In genomic region chr10:133442191-133442966, GRCh38 we compare ENCODE assay signal across 12 cellular contexts.
DNase-seq lines count a peak whose midpoint lies in the region; ATAC-seq and TF ChIP-seq lines count a peak whose summit lies in the region.
"Had no signal": no experiment of that assay in that cellular context is flagged by ENCODE, and none has a peak within 500 bp of the region (broad histone marks: within the 10 kb centered on the region; RNA-seq: fewer than 3 reads in every experiment).

No MANE protein-coding gene starts in this region.

- TF ChIP-seq CTCF in NB4 (IDR thresholded peaks at IDR 0.05; ENCODE audit: low read depth, low read length): no peak

- DNase-seq in activated naive CD4-positive, alpha-beta T cell treated with Interleukin-2 at 50 U/mL for 16 hours: peak; percentile 45
- no peak for DNase-seq in activated naive CD4-positive, alpha-beta T cell (lab: John Stamatoyannopoulos, UW)
- peak; percentile 92 for DNase-seq in NB4 (ENCODE audit: low read depth)
- DNase-seq in activated effector memory CD4-positive, alpha-beta T cell treated with Interleukin-2 at 50 U/mL for 16 hours: peak; percentile 30
- peak; percentile 45 for DNase-seq in stimulated activated CD8-positive, alpha-beta memory T cell treated with anti-CD3 and anti-CD28 coated beads, Interleukin-4, amount 100 ng/mL, for 48 hours
- DNase-seq: kidney glomerular epithelial cell, MG63, NCI-H526 had no signal

- ATAC-seq in HG02852 (IDR thresholded peaks at IDR 0.05; ENCODE audit: unreplicated experiment) (no peak), HG02970 (IDR thresholded peaks at IDR 0.05; ENCODE audit: low FRiP score, unreplicated experiment) (no peak), HG03159 (IDR thresholded peaks at IDR 0.05; ENCODE audit: unreplicated experiment) (no peak)
- ATAC-seq: HCT116 had no signal

- TF ChIP-seq POLR2A in NB4 (IDR thresholded peaks at IDR 0.05; ENCODE audit: extremely low read depth, insufficient read length): no peak

- peak overlapping the region; percentile 38 for H3K4me3 ChIP-seq in NB4 (ENCODE audit: low read depth, low read length)
- H3K4me3 ChIP-seq: MG63 had no signal

Comparison
In these comparisons a context has a peak if more than half of its experiments do, and no peak if none do; other contexts are left out.
1. DNase-seq: peak in activated naive CD4-positive, alpha-beta T cell treated with Interleukin-2 at 50 U/mL for 16 hours (single experiment), NB4 (single experiment), activated effector memory CD4-positive, alpha-beta T cell treated with Interleukin-2 at 50 U/mL for 16 hours (single experiment) and stimulated activated CD8-positive, alpha-beta memory T cell treated with anti-CD3 and anti-CD28 coated beads, Interleukin-4, amount 100 ng/mL, for 48 hours (single experiment); none in activated naive CD4-positive, alpha-beta T cell (0 of 4).